1 cellular context compared by ENCODE assay signal in the genomic region with DNA sequence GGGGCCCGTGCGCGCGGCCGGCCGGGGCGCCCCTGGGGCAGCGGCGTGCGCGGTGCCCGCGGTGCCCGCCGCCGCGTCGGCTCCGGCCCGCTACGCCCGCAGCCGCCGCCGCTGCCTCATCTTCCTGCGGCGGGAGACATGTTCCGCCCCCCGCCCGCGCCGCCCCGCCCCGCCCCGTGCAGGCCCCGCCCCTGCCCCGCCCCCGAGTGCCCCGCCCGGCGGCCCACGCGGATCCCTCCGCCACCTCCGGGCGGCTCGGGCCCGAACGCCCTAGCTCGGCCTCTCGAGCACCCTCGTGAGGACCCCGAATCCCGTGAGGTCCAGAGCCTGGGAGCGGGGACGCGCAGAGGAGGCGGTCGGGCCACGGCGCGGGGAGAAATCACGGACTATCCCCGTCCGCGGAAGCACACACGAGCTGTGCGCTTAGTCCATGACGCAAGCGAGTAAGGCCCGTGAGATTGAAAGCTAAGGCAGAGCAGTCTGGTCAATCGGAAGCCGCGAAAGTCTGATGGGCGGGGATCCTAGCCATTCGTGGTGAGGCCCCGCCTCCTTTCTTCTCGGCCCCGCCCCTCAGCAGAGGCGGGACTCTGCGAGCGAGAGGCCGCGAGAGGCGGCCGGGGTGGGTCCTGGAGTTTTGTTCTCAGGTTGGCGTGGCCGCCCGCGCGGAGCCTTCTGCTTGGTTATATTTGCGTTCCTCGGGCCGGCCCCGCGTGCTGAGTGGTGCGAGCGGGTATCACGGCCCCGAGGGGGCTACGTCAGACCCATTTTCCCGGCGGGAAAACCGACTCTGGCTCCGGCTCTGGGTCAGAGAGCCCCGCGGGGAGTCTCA.
A peak's percentile ranks its signal among the peaks of the same experiment; 100 is the strongest.
TF ChIP-seq lines count a peak whose summit lies in the region.

Gene TCF3, minus strand, starts transcription at position 145 of the 829 bp plus-strand sequence. CDS start 2,367 bp downstream, outside the sequence.

TF ChIP-seq in K562, 482 proteins besides CTCF, POLR2A, EP300 and RAD21 (continued from another document and continues in another):
- peak; percentile 82 for TF ChIP-seq GMEB1 (CRISPR knock-in tag; IDR thresholded peaks at IDR 0.05)
- TF ChIP-seq GATAD2B (IDR thresholded peaks at IDR 0.05; ENCODE audit: borderline replicate concordance), result peak; percentile 20; the same call in 1 of the 2 replicates
- TF ChIP-seq, protein P1, sequence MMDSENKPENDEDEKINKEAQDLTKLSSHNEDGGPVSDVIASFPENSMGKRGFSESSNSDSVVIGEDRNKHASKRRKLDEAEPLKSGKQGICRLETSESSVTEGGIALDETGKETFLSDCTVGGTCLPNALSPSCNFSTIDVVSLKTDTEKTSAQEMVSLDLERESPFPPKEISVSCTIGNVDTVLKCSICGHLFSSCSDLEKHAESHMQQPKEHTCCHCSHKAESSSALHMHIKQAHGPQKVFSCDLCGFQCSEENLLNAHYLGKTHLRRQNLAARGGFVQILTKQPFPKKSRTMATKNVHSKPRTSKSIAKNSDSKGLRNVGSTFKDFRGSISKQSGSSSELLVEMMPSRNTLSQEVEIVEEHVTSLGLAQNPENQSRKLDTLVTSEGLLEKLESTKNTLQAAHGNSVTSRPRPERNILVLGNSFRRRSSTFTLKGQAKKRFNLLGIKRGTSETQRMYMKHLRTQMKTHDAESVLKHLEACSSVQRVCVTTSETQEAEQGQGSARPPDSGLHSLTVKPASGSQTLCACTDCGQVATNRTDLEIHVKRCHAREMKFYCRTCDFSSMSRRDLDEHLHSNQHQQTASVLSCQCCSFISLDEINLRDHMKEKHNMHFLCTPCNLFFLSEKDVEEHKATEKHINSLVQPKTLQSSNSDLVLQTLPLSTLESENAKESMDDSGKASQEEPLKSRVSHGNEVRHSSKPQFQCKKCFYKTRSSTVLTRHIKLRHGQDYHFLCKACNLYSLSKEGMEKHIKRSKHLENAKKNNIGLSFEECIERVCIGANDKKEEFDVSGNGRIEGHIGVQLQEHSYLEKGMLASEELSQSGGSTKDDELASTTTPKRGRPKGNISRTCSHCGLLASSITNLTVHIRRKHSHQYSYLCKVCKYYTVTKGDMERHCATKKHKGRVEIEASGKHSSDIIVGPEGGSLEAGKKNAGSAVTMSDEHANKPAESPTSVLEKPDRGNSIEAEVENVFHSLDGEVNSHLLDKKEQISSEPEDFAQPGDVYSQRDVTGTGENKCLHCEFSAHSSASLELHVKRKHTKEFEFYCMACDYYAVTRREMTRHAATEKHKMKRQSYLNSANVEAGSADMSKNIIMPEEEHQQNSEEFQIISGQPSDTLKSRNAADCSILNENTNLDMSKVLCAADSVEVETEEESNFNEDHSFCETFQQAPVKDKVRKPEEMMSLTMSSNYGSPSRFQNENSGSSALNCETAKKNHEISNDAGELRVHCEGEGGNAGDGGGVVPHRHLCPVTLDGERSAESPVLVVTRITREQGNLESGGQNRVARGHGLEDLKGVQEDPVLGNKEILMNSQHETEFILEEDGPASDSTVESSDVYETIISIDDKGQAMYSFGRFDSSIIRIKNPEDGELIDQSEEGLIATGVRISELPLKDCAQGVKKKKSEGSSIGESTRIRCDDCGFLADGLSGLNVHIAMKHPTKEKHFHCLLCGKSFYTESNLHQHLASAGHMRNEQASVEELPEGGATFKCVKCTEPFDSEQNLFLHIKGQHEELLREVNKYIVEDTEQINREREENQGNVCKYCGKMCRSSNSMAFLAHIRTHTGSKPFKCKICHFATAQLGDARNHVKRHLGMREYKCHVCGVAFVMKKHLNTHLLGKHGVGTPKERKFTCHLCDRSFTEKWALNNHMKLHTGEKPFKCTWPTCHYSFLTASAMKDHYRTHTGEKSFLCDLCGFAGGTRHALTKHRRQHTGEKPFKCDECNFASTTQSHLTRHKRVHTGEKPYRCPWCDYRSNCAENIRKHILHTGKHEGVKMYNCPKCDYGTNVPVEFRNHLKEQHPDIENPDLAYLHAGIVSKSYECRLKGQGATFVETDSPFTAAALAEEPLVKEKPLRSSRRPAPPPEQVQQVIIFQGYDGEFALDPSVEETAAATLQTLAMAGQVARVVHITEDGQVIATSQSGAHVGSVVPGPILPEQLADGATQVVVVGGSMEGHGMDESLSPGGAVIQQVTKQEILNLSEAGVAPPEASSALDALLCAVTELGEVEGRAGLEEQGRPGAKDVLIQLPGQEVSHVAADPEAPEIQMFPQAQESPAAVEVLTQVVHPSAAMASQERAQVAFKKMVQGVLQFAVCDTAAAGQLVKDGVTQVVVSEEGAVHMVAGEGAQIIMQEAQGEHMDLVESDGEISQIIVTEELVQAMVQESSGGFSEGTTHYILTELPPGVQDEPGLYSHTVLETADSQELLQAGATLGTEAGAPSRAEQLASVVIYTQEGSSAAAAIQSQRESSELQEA (IDR thresholded peaks at IDR 0.05; ENCODE audit: low read depth), result no peak
- TF ChIP-seq, protein P2, sequence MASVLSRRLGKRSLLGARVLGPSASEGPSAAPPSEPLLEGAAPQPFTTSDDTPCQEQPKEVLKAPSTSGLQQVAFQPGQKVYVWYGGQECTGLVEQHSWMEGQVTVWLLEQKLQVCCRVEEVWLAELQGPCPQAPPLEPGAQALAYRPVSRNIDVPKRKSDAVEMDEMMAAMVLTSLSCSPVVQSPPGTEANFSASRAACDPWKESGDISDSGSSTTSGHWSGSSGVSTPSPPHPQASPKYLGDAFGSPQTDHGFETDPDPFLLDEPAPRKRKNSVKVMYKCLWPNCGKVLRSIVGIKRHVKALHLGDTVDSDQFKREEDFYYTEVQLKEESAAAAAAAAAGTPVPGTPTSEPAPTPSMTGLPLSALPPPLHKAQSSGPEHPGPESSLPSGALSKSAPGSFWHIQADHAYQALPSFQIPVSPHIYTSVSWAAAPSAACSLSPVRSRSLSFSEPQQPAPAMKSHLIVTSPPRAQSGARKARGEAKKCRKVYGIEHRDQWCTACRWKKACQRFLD (CRISPR knock-in tag; IDR thresholded peaks at IDR 0.05), result no peak; the same call in 1 of the 2 replicates
- no peak for TF ChIP-seq ESRRB (CRISPR knock-in tag; IDR thresholded peaks at IDR 0.05; ENCODE audit: borderline replicate concordance)
- no peak for TF ChIP-seq NR4A1 (CRISPR knock-in tag; IDR thresholded peaks at IDR 0.05)
- no peak for TF ChIP-seq NR4A1 (tag; IDR thresholded peaks at IDR 0.05)
- no peak for TF ChIP-seq ARID2 (IDR thresholded peaks at IDR 0.05)
- no peak for TF ChIP-seq CAMTA2 (CRISPR knock-in tag; conservative IDR thresholded peaks at IDR 0.05)
- no peak for TF ChIP-seq ZNF24 (IDR thresholded peaks at IDR 0.05)
- 0 out of 2 replicates have a peak, but pooled peaks have one; percentile 36 for TF ChIP-seq ZNF57 (CRISPR knock-in tag; IDR thresholded peaks at IDR 0.05)
- TF ChIP-seq STAG1 (CRISPR knock-in tag; IDR thresholded peaks at IDR 0.05; ENCODE audit: borderline replicate concordance), result no peak
- TF ChIP-seq KAT7 (CRISPR knock-in tag; IDR thresholded peaks at IDR 0.05; ENCODE audit: borderline replicate concordance), result 0 out of 2 replicates have a peak, but pooled peaks have one; percentile 68
- no peak for TF ChIP-seq ETV6 (IDR thresholded peaks at IDR 0.05; ENCODE audit: borderline replicate concordance in 1 of 2, low read depth in 2 of 2, low read length in 1 of 2)
- TF ChIP-seq ETV6 (CRISPR knock-in tag; IDR thresholded peaks at IDR 0.05; ENCODE audit: borderline replicate concordance), result no peak
- no peak for TF ChIP-seq ZNF561 (CRISPR knock-in tag; conservative IDR thresholded peaks at IDR 0.05)
- TF ChIP-seq NR1H2 (CRISPR knock-in tag; IDR thresholded peaks at IDR 0.05), result no peak
- TF ChIP-seq GTF2A2 (tag; IDR thresholded peaks at IDR 0.05), result peak; percentile 76
- TF ChIP-seq GABPA (tag; conservative IDR thresholded peaks at IDR 0.05; ENCODE audit: low read depth), result 0 out of 2 replicates have a peak, but pooled peaks have one; percentile 50
- no peak for TF ChIP-seq MXD1 (CRISPR knock-in tag; IDR thresholded peaks at IDR 0.05; ENCODE audit: borderline replicate concordance, poor library complexity, severe bottlenecking)
- peak; percentile 65 for TF ChIP-seq ETV1 (tag; conservative IDR thresholded peaks at IDR 0.05; ENCODE audit: low read depth)
- TF ChIP-seq MAFK (IDR thresholded peaks at IDR 0.05; ENCODE audit: low read length), result 0 out of 2 replicates have a peak, but pooled peaks have one; percentile 3
- TF ChIP-seq PHF8 (IDR thresholded peaks at IDR 0.05; ENCODE audit: borderline replicate concordance, low read length), result peak; percentile 77; the same call in 1 of the 2 replicates
- no peak for TF ChIP-seq BDP1 (IDR thresholded peaks at IDR 0.05; ENCODE audit: insufficient read depth, insufficient read length)
- TF ChIP-seq MTA1 (IDR thresholded peaks at IDR 0.05; ENCODE audit: borderline replicate concordance), result peak; percentile 88
- no peak for TF ChIP-seq BMI1 (IDR thresholded peaks at IDR 0.05; ENCODE audit: low read length)
- TF ChIP-seq NUFIP1 (IDR thresholded peaks at IDR 0.05; ENCODE audit: partially characterized antibody), result no peak
- no peak for TF ChIP-seq SMARCA5 (IDR thresholded peaks at IDR 0.05)
- no peak for TF ChIP-seq POLR3A (IDR thresholded peaks at IDR 0.05; ENCODE audit: borderline replicate concordance, extremely low read depth, insufficient read depth, insufficient read length)
- TF ChIP-seq ZBTB34 (CRISPR knock-in tag; IDR thresholded peaks at IDR 0.05), result no peak
- no peak for TF ChIP-seq GATA2 (CRISPR knock-in tag; IDR thresholded peaks at IDR 0.05)
- TF ChIP-seq CC2D1A (IDR thresholded peaks at IDR 0.05), result no peak
- TF ChIP-seq ELF1 (tag; IDR thresholded peaks at IDR 0.05), result 0 out of 2 replicates have a peak, but pooled peaks have one; percentile 32
- peak; percentile 84; the same call in 1 of the 2 replicates for TF ChIP-seq TOE1 (IDR thresholded peaks at IDR 0.05; ENCODE audit: borderline replicate concordance)
- no peak for TF ChIP-seq TOE1 (CRISPR knock-in tag; IDR thresholded peaks at IDR 0.05; ENCODE audit: borderline replicate concordance, low read depth)
- TF ChIP-seq KLF1 (tag; IDR thresholded peaks at IDR 0.05), result peak; percentile 95
- peak; percentile 96 for TF ChIP-seq NFRKB (IDR thresholded peaks at IDR 0.05; ENCODE audit: low read depth)
- TF ChIP-seq IRF9 (tag; IDR thresholded peaks at IDR 0.05), result peak; percentile 71
- TF ChIP-seq, protein P3, sequence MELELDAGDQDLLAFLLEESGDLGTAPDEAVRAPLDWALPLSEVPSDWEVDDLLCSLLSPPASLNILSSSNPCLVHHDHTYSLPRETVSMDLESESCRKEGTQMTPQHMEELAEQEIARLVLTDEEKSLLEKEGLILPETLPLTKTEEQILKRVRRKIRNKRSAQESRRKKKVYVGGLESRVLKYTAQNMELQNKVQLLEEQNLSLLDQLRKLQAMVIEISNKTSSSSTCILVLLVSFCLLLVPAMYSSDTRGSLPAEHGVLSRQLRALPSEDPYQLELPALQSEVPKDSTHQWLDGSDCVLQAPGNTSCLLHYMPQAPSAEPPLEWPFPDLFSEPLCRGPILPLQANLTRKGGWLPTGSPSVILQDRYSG (tag; conservative IDR thresholded peaks at IDR 0.05; ENCODE audit: low read depth), result no peak
- TF ChIP-seq HDAC1 (IDR thresholded peaks at IDR 0.05), result peak in 1 of 2 experiments; percentile 65; a peak in 1 of 4 replicates
- TF ChIP-seq CHCHD3 (CRISPR knock-in tag; IDR thresholded peaks at IDR 0.05), result no peak
- no peak for TF ChIP-seq EWSR1 (IDR thresholded peaks at IDR 0.05; ENCODE audit: borderline replicate concordance, low read depth, partially characterized antibody)
- no peak for TF ChIP-seq KLF16 (IDR thresholded peaks at IDR 0.05)
- TF ChIP-seq, protein P4, sequence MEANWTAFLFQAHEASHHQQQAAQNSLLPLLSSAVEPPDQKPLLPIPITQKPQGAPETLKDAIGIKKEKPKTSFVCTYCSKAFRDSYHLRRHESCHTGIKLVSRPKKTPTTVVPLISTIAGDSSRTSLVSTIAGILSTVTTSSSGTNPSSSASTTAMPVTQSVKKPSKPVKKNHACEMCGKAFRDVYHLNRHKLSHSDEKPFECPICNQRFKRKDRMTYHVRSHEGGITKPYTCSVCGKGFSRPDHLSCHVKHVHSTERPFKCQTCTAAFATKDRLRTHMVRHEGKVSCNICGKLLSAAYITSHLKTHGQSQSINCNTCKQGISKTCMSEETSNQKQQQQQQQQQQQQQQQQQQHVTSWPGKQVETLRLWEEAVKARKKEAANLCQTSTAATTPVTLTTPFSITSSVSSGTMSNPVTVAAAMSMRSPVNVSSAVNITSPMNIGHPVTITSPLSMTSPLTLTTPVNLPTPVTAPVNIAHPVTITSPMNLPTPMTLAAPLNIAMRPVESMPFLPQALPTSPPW (CRISPR knock-in tag; IDR thresholded peaks at IDR 0.05), result peak; percentile 96
- TF ChIP-seq RCOR1 (IDR thresholded peaks at IDR 0.05; ENCODE audit: borderline replicate concordance in 1 of 2, low read depth in 2 of 2, low read length in 2 of 2), result peak in 1 of 2 experiments; percentile 95; a peak in 2 of 4 replicates
- TF ChIP-seq HNRNPL (IDR thresholded peaks at IDR 0.05; ENCODE audit: low read depth, low read length), result 0 out of 2 replicates have a peak, but pooled peaks have one; percentile 59
- peak; percentile 52 to 65; a peak in 3 of 4 replicates for TF ChIP-seq NRF1 (conservative IDR thresholded peaks at IDR 0.05 in 1 of 2, IDR thresholded peaks at IDR 0.05 in 1 of 2)
